In the genomic region with DNA sequence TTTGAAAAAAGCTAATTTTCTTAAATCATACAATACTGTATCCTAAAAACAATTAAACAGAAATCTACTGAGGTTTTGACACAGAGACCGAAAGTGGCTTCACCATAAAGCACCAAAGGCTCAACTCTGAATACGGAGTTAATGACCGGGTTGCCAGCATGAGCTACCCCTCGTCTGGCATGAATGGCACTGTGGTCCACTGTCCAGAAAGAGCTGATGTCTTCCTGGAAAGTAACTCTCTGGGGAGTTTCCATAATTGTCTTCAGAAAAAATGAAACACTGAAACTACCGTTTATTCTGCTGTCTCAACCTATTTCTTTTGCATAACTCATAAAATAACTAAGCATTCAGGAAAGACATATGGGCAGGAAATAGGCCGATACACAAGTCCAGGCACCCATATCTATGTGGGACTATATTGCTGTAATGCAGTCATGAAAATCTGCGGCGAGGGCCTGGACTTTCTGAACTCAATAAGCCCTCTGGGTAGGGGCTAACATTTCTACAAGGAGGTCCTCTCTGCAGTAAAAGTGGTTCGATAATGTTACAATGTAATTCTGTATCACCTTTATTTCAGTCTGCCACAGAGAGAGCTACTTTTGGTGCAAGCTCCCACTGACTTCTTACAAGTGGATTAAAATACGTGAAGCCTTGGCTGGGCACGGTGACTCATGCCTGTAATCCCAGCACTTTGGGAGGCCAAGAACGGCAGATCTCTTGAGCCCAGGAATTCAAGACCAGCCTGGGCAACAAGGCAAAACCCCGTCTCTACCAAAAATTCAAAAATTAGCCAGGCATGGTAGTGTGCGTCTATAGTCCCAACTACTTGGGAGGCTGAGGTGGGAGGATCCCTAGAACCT, we compare ENCODE assay signal across 14 cellular contexts. TPM values are rescaled to one million over a fixed set of nuclear protein-coding genes. Genes with fewer than 3 reads are reported as not detected.
DNase-seq lines count a peak whose midpoint lies in the region; FAIRE-seq and TF ChIP-seq lines count a peak whose summit lies in the region.
"Had no signal": no experiment of that assay in that cellular context is flagged by ENCODE, and none has a peak within 500 bp of the region (broad histone marks: within the 10 kb centered on the region; RNA-seq: fewer than 3 reads in every experiment).

No MANE protein-coding gene starts in this region.

- intact Hi-C loops in posterior vena cava (cut with DNase I), result no loop called here

- no peaks in the 10 kb centered on the region for H3K27me3 ChIP-seq in neuronal stem cell (ENCODE audit: control insufficient read depth in 3 of 3, insufficient read depth in 3 of 3, low read depth in 1 of 3, low read length in 3 of 3)
- H3K27me3 ChIP-seq: BE2C had no signal

- H3K14ac ChIP-seq in neuronal stem cell (ENCODE audit: low read length), result no peak overlapping the region

- no peak overlapping the region for H2AK5ac ChIP-seq in neuronal stem cell (ENCODE audit: low read depth, low read length)

- H3K79me1 ChIP-seq in neuronal stem cell (ENCODE audit: low read depth, low read length), result no peaks in the 10 kb centered on the region

- H2AFZ ChIP-seq in neuronal stem cell (ENCODE audit: low read length), result no peak overlapping the region

- H3K9me3 ChIP-seq in neuronal stem cell (replicated peaks in 1 of 2; ENCODE audit: control insufficient read depth in 2 of 2, insufficient read depth in 1 of 2, low read depth in 1 of 2, low read length in 2 of 2), result no peaks in the 10 kb centered on the region
- H3K9me3 ChIP-seq: BE2C, HAP-1 had no signal

- H3K9ac ChIP-seq in neuronal stem cell (ENCODE audit: low read depth, low read length, poor library complexity), result no peak overlapping the region

- peak; percentile 49 for DNase-seq in A172 (ENCODE audit: low spot score)
- DNase-seq in GM12891 (ENCODE audit: insufficient read length, low spot score), result no peak
- DNase-seq in RPMI7951 (ENCODE audit: low read depth), result peak; percentile 79
- peak; percentile 47 for DNase-seq in fibroblast of gingiva (ENCODE audit: low read depth)
- DNase-seq in glomerular visceral epithelial cell (ENCODE audit: extremely low spot score), result no peak
- DNase-seq in neuronal stem cell (ENCODE audit: low spot score), result no peak
- DNase-seq in RKO (ENCODE audit: low spot score), result no peak
- no peak for DNase-seq in posterior vena cava (ENCODE audit: low spot score)
- DNase-seq: BE2C; midbrain; stimulated activated CD4-positive, alpha-beta T cell treated with anti-CD3 and anti-CD28 coated beads, Interleukin-4, amount 100 ng/mL, for 24 hours; stimulated activated naive CD4-positive, alpha-beta T cell treated with Interleukin-2 at 50 U/mL for 16 hours; T-helper 2 cell had no signal

- no peak for TF ChIP-seq POLR2A in GM12891 (IDR thresholded peaks at IDR 0.05; ENCODE audit: low read depth, low read length)

- H3K4me2 ChIP-seq in neuronal stem cell (ENCODE audit: insufficient read depth, low read length, poor library complexity, severe bottlenecking), result no peak overlapping the region

- no peak overlapping the region for H3K23ac ChIP-seq in neuronal stem cell (ENCODE audit: low read depth, low read length, poor library complexity)

- H3K4ac ChIP-seq in neuronal stem cell (ENCODE audit: low read length), result no peak overlapping the region

- peak; percentile 20 for FAIRE-seq in GM12891 (lab: Jason Lieb, UNC)

- H2BK15ac ChIP-seq in neuronal stem cell (ENCODE audit: low read length), result no peak overlapping the region

- no peak overlapping the region for H3K4me3 ChIP-seq in neuronal stem cell (ENCODE audit: low read length in 2 of 2)
- H3K4me3 ChIP-seq: HAP-1 had no signal

- H4K91ac ChIP-seq in neuronal stem cell (ENCODE audit: low read depth, low read length, poor library complexity), result no peak overlapping the region

- H3K18ac ChIP-seq in neuronal stem cell (ENCODE audit: low read length), result no peak overlapping the region

- no peaks in the 10 kb centered on the region for H3K4me1 ChIP-seq in neuronal stem cell (ENCODE audit: control insufficient read depth in 2 of 2, insufficient read depth in 1 of 2, low read depth in 1 of 2, low read length in 2 of 2)
- H3K4me1 ChIP-seq: BE2C, HAP-1 had no signal

- no peak overlapping the region for H3K27ac ChIP-seq in neuronal stem cell (replicated peaks; ENCODE audit: low read length)

- no peak overlapping the region for H2BK5ac ChIP-seq in neuronal stem cell (ENCODE audit: low read length)

- H2BK120ac ChIP-seq in neuronal stem cell (ENCODE audit: low read depth, low read length), result no peak overlapping the region

- no CpG with 5 or more reads among the region's 14 CpGs for WGBS in neuronal stem cell (ENCODE audit: extremely low coverage in 2 of 2, insufficient read length in 2 of 2, insufficient replicate concordance in 1 of 2), 2 donors

- H3K36me3 ChIP-seq in neuronal stem cell (replicated peaks in 1 of 2; ENCODE audit: control insufficient read depth in 2 of 2, insufficient read depth in 2 of 2, low read length in 2 of 2), result no peaks in the 10 kb centered on the region
- H3K36me3 ChIP-seq: BE2C, HAP-1 had no signal

- no peak overlapping the region for H2BK12ac ChIP-seq in neuronal stem cell (ENCODE audit: low read length)

- H4K8ac ChIP-seq in neuronal stem cell (ENCODE audit: low read depth, low read length), result no peak overlapping the region

TF ChIP-seq in GM12891, 5 proteins besides CTCF, POLR2A, EP300 and RAD21:
- TF ChIP-seq POU2F2 (IDR thresholded peaks at IDR 0.05; ENCODE audit: low read depth, low read length) (no peak), TAF1 (IDR thresholded peaks at IDR 0.05; ENCODE audit: low read depth, low read length) (no peak), POLR2AphosphoS5 (IDR thresholded peaks at IDR 0.05; ENCODE audit: low read depth, low read length) (no peak)

RNA-seq across cellular contexts. Expression of a gene that starts 52.4 kb away (rescaled TPM):
- 7.0 and 8.0 TPM in 2 replicates for total RNA-seq in A172 (2014; rRNA removed; shearing (Covaris generic))
- 15.5 TPM for polyA plus RNA-seq in GM12891 (2012; ENCODE audit: low read depth, missing spikeins)
- 57.0 and 70.5 TPM in 2 replicates for total RNA-seq in RPMI7951 (2014; rRNA removed; shearing (Covaris generic))
- polyA plus RNA-seq in neuronal stem cell (2013, experiment 1 of 2), result 0.56 TPM
- 0.66 TPM for polyA plus RNA-seq in neuronal stem cell (2013, experiment 2 of 2)
- 10 to 100 TPM; 93.8 to 94.1 TPM for total RNA-seq in posterior vena cava

Comparison
In these comparisons a context has a peak if more than half of its experiments do, and no peak if none do; other contexts are left out.
1. DNase-seq: peak in A172 (single experiment), RPMI7951 (single experiment) and fibroblast of gingiva (single experiment); none in GM12891 (single experiment), glomerular visceral epithelial cell (single experiment), neuronal stem cell (single experiment), RKO (single experiment) and posterior vena cava (single experiment).